31 cellular contexts compared by ENCODE assay signal in the genomic region with DNA sequence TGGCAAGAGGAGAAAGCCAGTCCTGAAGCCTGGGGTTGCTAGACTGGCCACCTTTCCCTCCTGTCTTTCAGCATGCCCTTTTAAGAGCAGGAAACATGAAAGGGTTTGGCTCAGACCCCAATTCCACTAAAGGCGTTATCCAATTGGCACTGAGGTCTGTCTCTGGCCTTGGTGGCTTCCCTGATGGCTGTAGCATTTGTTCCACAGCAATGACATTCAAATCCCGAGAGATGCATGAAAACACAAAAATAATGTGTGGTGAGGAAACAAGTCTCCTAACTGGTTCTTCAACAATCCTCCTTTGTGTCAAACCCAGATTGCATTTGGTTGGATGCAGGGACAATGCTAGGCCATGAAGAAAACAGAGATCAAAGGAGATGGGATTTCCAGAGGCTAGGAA. TPM values are rescaled to one million over a fixed set of nuclear protein-coding genes. Genes with fewer than 3 reads are reported as not detected.
DNase-seq lines count a peak whose midpoint lies in the region; ATAC-seq, FAIRE-seq and TF ChIP-seq lines count a peak whose summit lies in the region.
"Had no signal": no experiment of that assay in that cellular context is flagged by ENCODE, and none has a peak within 500 bp of the region (broad histone marks: within the 10 kb centered on the region; RNA-seq: fewer than 3 reads in every experiment).

No MANE protein-coding gene starts in this region.

- DNase-seq in GM12865 (ENCODE audit: low read depth): peak; percentile 45
- DNase-seq in MM.1S: no peak
- DNase-seq in pancreas: peak in 3 of 6 donors; percentile 47 to 81 (median 64)
- DNase-seq in neural progenitor cell (ENCODE audit: low spot score): no peak
- DNase-seq: activated CD4-positive, alpha-beta T cell treated with anti-CD3 and anti-CD28 coated beads, Interleukin-2, amount 10 ng/mL, durations not matched to agents 7 days and 5 days; activated gamma-delta T cell treated with Interleukin-2 at 50 U/mL for 16 hours; activated naive CD8-positive, alpha-beta T cell treated with anti-CD3 and anti-CD28 coated beads, Interleukin-2, amount 10 ng/mL, durations not matched to agents 7 days and 5 days; activated T-cell treated with anti-CD3 and anti-CD28 coated beads, Interleukin-2, amount 50 U/mL, for 1 hour; effector memory CD4-positive, alpha-beta T cell; glutamatergic neuron; islet precursor cell; KG1; MG63; naive B cell; NCI-H2081 treated with DMSO at 0.1 percent for 48 hours; NCI-H446; NCI-H82; stimulated activated CD4-positive, alpha-beta T cell treated with anti-CD3 and anti-CD28 coated beads, Interleukin-4, amount 100 ng/mL, for 1 hour; tibial artery had no signal

- peak; percentile 68 to 83 (median 79) for ATAC-seq in pancreas
- no peak for ATAC-seq in HG03280 (IDR thresholded peaks at IDR 0.05; ENCODE audit: unreplicated experiment)
- no peak for ATAC-seq in GM21529 (IDR thresholded peaks at IDR 0.05; ENCODE audit: unreplicated experiment)
- ATAC-seq: sciatic nerve, WTC11 had no signal

- H3K27me3 ChIP-seq in MM.1S (replicated peaks; ENCODE audit: insufficient read depth, low read length): no peaks in the 10 kb centered on the region
- H3K27me3 ChIP-seq in duodenal mucosa (ENCODE audit: control insufficient read depth in 1 of 2, insufficient read depth in 2 of 2, low read length in 2 of 2): no peaks in the 10 kb centered on the region
- H3K27me3 ChIP-seq in pancreas: no peaks in the 10 kb centered on the region
- no peaks in the 10 kb centered on the region for H3K27me3 ChIP-seq in neural progenitor cell
- H3K27me3 ChIP-seq: ascending aorta, cardiac muscle cell, MG63, neutrophil, tibial artery had no signal

- peaks cover 11% of the 10 kb centered on the region for H3K4me1 Mint-ChIP-seq in neural progenitor cell
- H3K4me1 Mint-ChIP-seq: activated CD4-positive, alpha-beta T cell treated with anti-CD3 and anti-CD28 coated beads, Interleukin-2, amount 10 ng/mL, durations not matched to agents 7 days and 5 days; activated naive CD8-positive, alpha-beta T cell treated with anti-CD3 and anti-CD28 coated beads, Interleukin-2, amount 10 ng/mL, durations not matched to agents 7 days and 5 days had no signal

- intact Hi-C loops in pancreas (cut with DNase I): no loop called here

- no peak for FAIRE-seq in pancreas (lab: Jason Lieb, UNC)
- FAIRE-seq: H54 had no signal

- H3K9me3 ChIP-seq in MM.1S (replicated peaks; ENCODE audit: insufficient read depth, low read length) (no peaks in the 10 kb centered on the region), duodenal mucosa (ENCODE audit: control insufficient read depth in 1 of 2, low read length in 2 of 2) (no peaks in the 10 kb centered on the region), pancreas (no peaks in the 10 kb centered on the region), neural progenitor cell (ENCODE audit: low read depth) (no peaks in the 10 kb centered on the region)
- H3K9me3 ChIP-seq: ascending aorta had no signal

- H3K4me3 Mint-ChIP-seq in neural progenitor cell: no peak overlapping the region
- H3K4me3 Mint-ChIP-seq: activated CD4-positive, alpha-beta T cell treated with anti-CD3 and anti-CD28 coated beads, Interleukin-2, amount 10 ng/mL, durations not matched to agents 7 days and 5 days; activated naive CD8-positive, alpha-beta T cell treated with anti-CD3 and anti-CD28 coated beads, Interleukin-2, amount 10 ng/mL, durations not matched to agents 7 days and 5 days; naive B cell; WTC11 had no signal

- H3F3A ChIP-seq in MM.1S (ENCODE audit: insufficient read depth, low read length) (peaks cover 40% of the 10 kb centered on the region), neural progenitor cell (ENCODE audit: low read depth) (no peaks in the 10 kb centered on the region)

- H3K4me1 ChIP-seq in MM.1S (ENCODE audit: low read length): peaks cover 57% of the 10 kb centered on the region
- no peaks in the 10 kb centered on the region for H3K4me1 ChIP-seq in duodenal mucosa (ENCODE audit: control insufficient read depth in 1 of 2, insufficient read depth in 2 of 2, low read length in 2 of 2)
- peaks cover 17 to 35% (median 19%) of the 10 kb centered on the region in 3 donors for H3K4me1 ChIP-seq in pancreas
- H3K4me1 ChIP-seq in neural progenitor cell: no peaks in the 10 kb centered on the region
- H3K4me1 ChIP-seq: ascending aorta, tibial artery had no signal

- H2AFZ ChIP-seq in MM.1S (ENCODE audit: low read length) (no peak overlapping the region), neural progenitor cell (replicated peaks) (no peak overlapping the region)

- H4K20me1 ChIP-seq in MM.1S (ENCODE audit: insufficient read depth, low read length): no peaks in the 10 kb centered on the region
- H4K20me1 ChIP-seq in neural progenitor cell (ENCODE audit: low read depth): no peaks in the 10 kb centered on the region

- WGBS in pancreas, 2 donors: 16 to 17% methylated on average over 2 of the region's 2 CpGs

- H3K36me3 ChIP-seq in MM.1S (replicated peaks; ENCODE audit: insufficient read depth, low read length) (no peaks in the 10 kb centered on the region), duodenal mucosa (ENCODE audit: control insufficient read depth in 1 of 2, insufficient read depth in 2 of 2, low read length in 2 of 2) (no peaks in the 10 kb centered on the region), pancreas (no peaks in the 10 kb centered on the region), neural progenitor cell (no peaks in the 10 kb centered on the region)
- H3K36me3 ChIP-seq: ascending aorta, cardiac muscle cell, MG63, neutrophil, tibial artery had no signal

- no peaks in the 10 kb centered on the region for H3K9me2 ChIP-seq in MM.1S (replicated peaks; ENCODE audit: insufficient read depth, low read length)

- H3K9ac ChIP-seq in MM.1S (ENCODE audit: low read length) (peak overlapping the region; percentile 85), duodenal mucosa (ENCODE audit: low read depth in 1 of 2, low read length in 2 of 2) (no peak overlapping the region), neural progenitor cell (no peak overlapping the region)

- H3K79me2 ChIP-seq in MM.1S (ENCODE audit: low read length) (no peaks in the 10 kb centered on the region; the same call in 1 of the 2 replicates), neural progenitor cell (ENCODE audit: low read depth) (no peaks in the 10 kb centered on the region)

- peaks cover 2% of the 10 kb centered on the region for H3K36me3 Mint-ChIP-seq in neural progenitor cell

- H3K27ac Mint-ChIP-seq in neural progenitor cell: no peak overlapping the region
- H3K27ac Mint-ChIP-seq: activated CD4-positive, alpha-beta T cell treated with anti-CD3 and anti-CD28 coated beads, Interleukin-2, amount 10 ng/mL, durations not matched to agents 7 days and 5 days; activated naive CD8-positive, alpha-beta T cell treated with anti-CD3 and anti-CD28 coated beads, Interleukin-2, amount 10 ng/mL, durations not matched to agents 7 days and 5 days; naive B cell; WTC11 had no signal

- peaks cover 25% of the 10 kb centered on the region for H3K9me3 Mint-ChIP-seq in neural progenitor cell

- H3K27ac ChIP-seq in MM.1S (ENCODE audit: low read length): peak overlapping the region; percentile 100
- peak overlapping the region; percentile 51 for H3K27ac ChIP-seq in duodenal mucosa (ENCODE audit: low read depth, low read length)
- peak overlapping the region in 2 of 4 donors; percentile 34 to 81 for H3K27ac ChIP-seq in pancreas
- H3K27ac ChIP-seq in neural progenitor cell: no peak overlapping the region
- H3K27ac ChIP-seq: ascending aorta, cardiac muscle cell, coronary artery, neutrophil, RWPE1, SK-N-MC, tibial artery had no signal

- H3K4me2 ChIP-seq in MM.1S (ENCODE audit: low read depth, low read length) (peak overlapping the region; percentile 71), neural progenitor cell (no peak overlapping the region)

- TF ChIP-seq CTCF in GM12865 (IDR thresholded peaks at IDR 0.05; ENCODE audit: insufficient read depth, low read depth, low read length, missing control alignments) (no peak), MM.1S (IDR thresholded peaks at IDR 0.05; ENCODE audit: low read length) (no peak), pancreas (IDR thresholded peaks at IDR 0.05) (no peak), neural progenitor cell (IDR thresholded peaks at IDR 0.05) (no peak)

- peak overlapping the region; percentile 44; the same call in 1 of the 2 replicates for H3K4me3 ChIP-seq in GM12865 (ENCODE audit: low read depth, low read length)
- H3K4me3 ChIP-seq in MM.1S (ENCODE audit: low read length): 0 out of 2 replicates have a peak overlapping the region, but pooled peaks have one; percentile 11
- H3K4me3 ChIP-seq in duodenal mucosa (ENCODE audit: low read depth in 1 of 2, low read length in 2 of 2): no peak overlapping the region
- H3K4me3 ChIP-seq in pancreas: no peak overlapping the region
- no peak overlapping the region for H3K4me3 ChIP-seq in neural progenitor cell
- H3K4me3 ChIP-seq: ascending aorta, cardiac muscle cell, coronary artery, MG63, SK-N-MC, tibial artery had no signal

- peaks cover 4% of the 10 kb centered on the region for H3K27me3 Mint-ChIP-seq in neural progenitor cell (ENCODE audit: insufficient read depth, low read depth)
- H3K27me3 Mint-ChIP-seq: activated CD4-positive, alpha-beta T cell treated with anti-CD3 and anti-CD28 coated beads, Interleukin-2, amount 10 ng/mL, durations not matched to agents 7 days and 5 days; activated naive CD8-positive, alpha-beta T cell treated with anti-CD3 and anti-CD28 coated beads, Interleukin-2, amount 10 ng/mL, durations not matched to agents 7 days and 5 days had no signal

RNA-seq across cellular contexts. Expression of a gene that starts 56.5 kb away (rescaled TPM):
- total RNA-seq in pancreas: under 1 TPM in 4 of 6 donors, not detected in 2; 0.09 to 0.44 (median 0.18) TPM
- under 1 TPM in 1 of 2 donors, not detected in 1; 0.34 TPM for polyA plus RNA-seq in pancreas
- not detected in 2 replicates for total RNA-seq in neural progenitor cell (ENCODE audit: low replicate concordance)
- total RNA-seq: ascending aorta, cardiac muscle cell had no signal
- polyA plus RNA-seq: cardiac muscle cell had no signal

Comparison
In these comparisons a context has a peak if more than half of its experiments do, and no peak if none do; other contexts are left out.
1. H3K4me3 ChIP-seq: peak in GM12865 (single experiment) and MM.1S (single experiment); none in duodenal mucosa (0 of 2), pancreas (0 of 4) and neural progenitor cell (single experiment).
2. ATAC-seq: peak in pancreas (4 of 4); none in HG03280 (single experiment) and GM21529 (single experiment).